8 cellular contexts compared by ENCODE assay signal in genomic region chr19:34134190-34135032, GRCh38.
DNase-seq lines count a peak whose midpoint lies in the region; ATAC-seq lines count a peak whose summit lies in the region.

No MANE protein-coding gene starts in this region.

- ATAC-seq in GM18870 (IDR thresholded peaks at IDR 0.05; ENCODE audit: unreplicated experiment) (peak; percentile 75), HG03097 (IDR thresholded peaks at IDR 0.05; ENCODE audit: low FRiP score, unreplicated experiment) (peak; percentile 93)

- peak overlapping the region; percentile 87 for H3K27ac ChIP-seq in caudate nucleus (ENCODE audit: low read depth, low read length)

- DNase-seq in AG08395 (ENCODE audit: low spot score) (peak; percentile 95), NCI-H226 (peak; percentile 70), caudate nucleus (lab: John Stamatoyannopoulos, UW) (peak in 59 of 61 donors; percentile 7 to 87 (median 63)), islet precursor cell (peak; percentile 88)
- peak; percentile 70 to 83 (median 72) for DNase-seq in activated CD4-positive, CD25-positive, alpha-beta regulatory T cell (lab: John Stamatoyannopoulos, UW)
- peak; percentile 94 for DNase-seq in stimulated activated CD4-positive, alpha-beta T cell treated with anti-CD3 and anti-CD28 coated beads, Interleukin-12 subunit alpha, Interleukin-12 subunit beta, amount 100 ng/mL, for 4 hours

Comparison
In these comparisons a context has a peak if more than half of its experiments do, and no peak if none do; other contexts are left out.
1. Peak in every context shown above with its lines: DNase-seq, ATAC-seq and H3K27ac ChIP-seq.